In genomic region chr1:20485527-20486456, GRCh38 we compare ENCODE assay signal across 8 cellular contexts. TPM values are rescaled to one million over a fixed set of nuclear protein-coding genes. Genes with fewer than 3 reads are reported as not detected.
DNase-seq lines count a peak whose midpoint lies in the region; ATAC-seq and TF ChIP-seq lines count a peak whose summit lies in the region.

Gene CAMK2N1, minus strand, starts transcription at chr1:20486210. Its CDS starts 831 bp downstream, at chr1:20485379.

- H3K4me2 ChIP-seq in trophoblast cell (ENCODE audit: low read length) = peak within 1 kb of the TSS; percentile 65

- peak within 1 kb of the TSS; percentile 67 for H4K12ac ChIP-seq in trophoblast cell (ENCODE audit: low read depth, low read length)

- no CpG with 5 or more reads among the region's 104 CpGs for WGBS in trophoblast cell (ENCODE audit: extremely low coverage, insufficient coverage, insufficient read length)

- H3K4me1 ChIP-seq in ascending aorta (peaks cover 8 to 15% of the 10 kb centered on the region in 2 donors), trophoblast cell (ENCODE audit: control insufficient read depth in 1 of 2, insufficient read depth in 2 of 2, low read length in 2 of 2) (peaks cover 7 to 14% of the 10 kb centered on the region in 2 experiments)

- ATAC-seq in left ventricle myocardium superior (peak; percentile 92), HG03039 (IDR thresholded peaks at IDR 0.05; ENCODE audit: unreplicated experiment) (no peak)

- H3K36me3 ChIP-seq in ascending aorta (no peaks in the 10 kb centered on the region), trophoblast cell (ENCODE audit: control insufficient read depth in 1 of 2, insufficient read depth in 2 of 2, low read length in 2 of 2) (no peaks in the 10 kb centered on the region)

- peak within 1 kb of the TSS; percentile 80 for H4K91ac ChIP-seq in trophoblast cell (ENCODE audit: low read depth, low read length)

- H3K9me3 ChIP-seq in ascending aorta (no peaks in the 10 kb centered on the region), trophoblast cell (ENCODE audit: insufficient read depth, low read depth, low read length) (no peaks in the 10 kb centered on the region)

- H3K4ac ChIP-seq in trophoblast cell (ENCODE audit: low read depth, low read length) = peak within 1 kb of the TSS; percentile 43

- peak; percentile 59 for DNase-seq in stimulated activated CD4-positive, alpha-beta T cell treated with anti-CD3 and anti-CD28 coated beads, Interleukin-12 subunit alpha, Interleukin-12 subunit beta, amount 100 ng/mL, for 4 hours
- DNase-seq in stimulated activated CD4-positive, alpha-beta T cell treated with anti-CD3 and anti-CD28 coated beads, Interleukin-2, amount 100 ng/mL, for 48 hours = no peak
- DNase-seq in T follicular helper cell (ENCODE audit: low read depth) (peak; percentile 47), ascending aorta (ENCODE audit: low spot score in 2 of 2) (peak in 1 of 2 donors; percentile 81), left ventricle myocardium superior (peak; percentile 85), trophoblast cell (peak; percentile 72 to 81), SKM-1 treated with dmso at 0.1 percent for 144 hours (lab: John Stamatoyannopoulos, UW; ENCODE audit: unreplicated experiment) (no peak)

- H2BK12ac ChIP-seq in trophoblast cell (ENCODE audit: low read length) = peak within 1 kb of the TSS; percentile 47

- H3K23ac ChIP-seq in trophoblast cell (ENCODE audit: low read length) = no peak within 1 kb of the TSS

- peak within 1 kb of the TSS; percentile 71 for H3K18ac ChIP-seq in trophoblast cell (ENCODE audit: low read length)

- H3K27ac ChIP-seq in ascending aorta (peak within 1 kb of the TSS; percentile 54 to 71), trophoblast cell (ENCODE audit: low read depth, low read length) (peak within 1 kb of the TSS; percentile 6)

- no peaks in the 10 kb centered on the region for H3K27me3 ChIP-seq in ascending aorta
- peaks cover 6% of the 10 kb centered on the region for H3K27me3 ChIP-seq in trophoblast cell (ENCODE audit: insufficient read depth, low read length)

- H2BK120ac ChIP-seq in trophoblast cell (ENCODE audit: insufficient read depth, low read length, poor library complexity) = peak within 1 kb of the TSS; percentile 65

- peak within 1 kb of the TSS; percentile 73 for H3K14ac ChIP-seq in trophoblast cell (ENCODE audit: low read length)

- H3K4me3 ChIP-seq in ascending aorta (peak within 1 kb of the TSS; percentile 70 to 75), trophoblast cell (ENCODE audit: low read depth, low read length) (peak within 1 kb of the TSS; percentile 67)

- peaks cover 16% of the 10 kb centered on the region for H3K79me1 ChIP-seq in trophoblast cell (ENCODE audit: low read length)

- TF ChIP-seq CTCF in ascending aorta (IDR thresholded peaks at IDR 0.05) = no peak

- H2AFZ ChIP-seq in trophoblast cell (ENCODE audit: insufficient read depth, low read length, poor library complexity) = peak within 1 kb of the TSS; percentile 87

- H4K8ac ChIP-seq in trophoblast cell (ENCODE audit: low read depth, low read length) = peak within 1 kb of the TSS; percentile 84

- peak within 1 kb of the TSS; percentile 19 for H3K9ac ChIP-seq in trophoblast cell (ENCODE audit: low read length)

- H2AK5ac ChIP-seq in trophoblast cell (ENCODE audit: low read length) = peak within 1 kb of the TSS; percentile 26

- H3K79me2 ChIP-seq in trophoblast cell (ENCODE audit: control insufficient read depth, insufficient read depth, low read length, poor library complexity) = peaks cover 14% of the 10 kb centered on the region

- intact Hi-C loops in ascending aorta (cut with DNase I) (loop anchor here (1.0 kb wide), 1 partner anchor 23 kb away; the partner anchor contains the start of gene MUL1), left ventricle myocardium superior (cut with micrococcal nuclease) (no loop called here)

- no peak within 1 kb of the TSS for H2BK5ac ChIP-seq in trophoblast cell (ENCODE audit: low read depth, low read length, poor library complexity)

RNA-seq across cellular contexts. Expression of gene CAMK2N1, which starts in this region (rescaled TPM):
- total RNA-seq in ascending aorta (1.9 TPM), left ventricle myocardium superior (9.9 TPM)
- 56.8 and 62.5 TPM in 2 replicates for polyA plus RNA-seq in trophoblast cell (2013)

Comparison
In these comparisons a context has a peak if more than half of its experiments do, and no peak if none do; other contexts are left out.
1. DNase-seq: peak in stimulated activated CD4-positive, alpha-beta T cell treated with anti-CD3 and anti-CD28 coated beads, Interleukin-12 subunit alpha, Interleukin-12 subunit beta, amount 100 ng/mL, for 4 hours (single experiment), T follicular helper cell (single experiment), left ventricle myocardium superior (single experiment) and trophoblast cell (2 of 2); none in stimulated activated CD4-positive, alpha-beta T cell treated with anti-CD3 and anti-CD28 coated beads, Interleukin-2, amount 100 ng/mL, for 48 hours (0 of 2) and SKM-1 treated with dmso at 0.1 percent for 144 hours (single experiment).